In genomic region chr7:88001744-88002530, GRCh38 we compare ENCODE assay signal across 27 cellular contexts.
DNase-seq lines count a peak whose midpoint lies in the region; ATAC-seq, FAIRE-seq and TF ChIP-seq lines count a peak whose summit lies in the region.
"Had no signal": no experiment of that assay in that cellular context is flagged by ENCODE, and none has a peak within 500 bp of the region (broad histone marks: within the 10 kb centered on the region; RNA-seq: fewer than 3 reads in every experiment).

No MANE protein-coding gene starts in this region.

- no peak overlapping the region for H3K18ac ChIP-seq in H1 (ENCODE audit: extremely low read depth, low read length)

- no peak for TF ChIP-seq RAD21 in H1 (IDR thresholded peaks at IDR 0.05 in 1 of 2, conservative IDR thresholded peaks at IDR 0.05 in 1 of 2; ENCODE audit: low read depth in 2 of 2, low read length in 2 of 2)
- no peak for TF ChIP-seq RAD21 in HepG2 (CRISPR knock-in tag; IDR thresholded peaks at IDR 0.05)

- TF ChIP-seq CTCF in H1 (IDR thresholded peaks at IDR 0.05; ENCODE audit: control extremely low read depth in 1 of 3, insufficient read depth in 1 of 3, low read depth in 1 of 3, low read length in 3 of 3) (no peak), esophagus muscularis mucosa (IDR thresholded peaks at IDR 0.05) (no peak), HepG2 (CRISPR knock-in tag; IDR thresholded peaks at IDR 0.05) (no peak)

- H2AK5ac ChIP-seq in H1 (ENCODE audit: low read depth, low read length) = no peak overlapping the region

- CTCF ChIA-PET in H1 (lab: Charles Lee; ENCODE audit: partially characterized antibody) = interaction anchor here (1.0 to 1.3 kb wide), 4 partner anchors 9 to 109 kb away, joined by 3 to 5 read pairs (median 3); no protein-coding TSS in a partner anchor
- CTCF ChIA-PET in HepG2 (lab: Yijun Ruan, JAX; ENCODE audit: low intra/inter-chr PET ratio, low total read pairs) = no interaction called here

- no peaks in the 10 kb centered on the region for H3K4me1 ChIP-seq in GM23248 (ENCODE audit: insufficient read depth)
- peaks cover 0 to 8% (median under 1%) of the 10 kb centered on the region in 4 experiments; a peak in 3 of 7 replicates for H3K4me1 ChIP-seq in H1 (replicated peaks in 1 of 4; ENCODE audit: control insufficient read depth in 3 of 4, insufficient read depth in 4 of 4, low read length in 3 of 4)
- H3K4me1 ChIP-seq in esophagus muscularis mucosa = no peaks in the 10 kb centered on the region
- no peaks in the 10 kb centered on the region; the same call in 1 of the 2 replicates for H3K4me1 ChIP-seq in HepG2 (ENCODE audit: insufficient read depth, low read length)
- H3K4me1 ChIP-seq: tibial artery had no signal

- 49 to 52% methylated on average over 6 of the region's 6 CpGs for WGBS in GM23248 (ENCODE audit: low coverage in 1 of 2, low lambda C conversion rate in 2 of 2, missing lambda C conversion rate in 2 of 2), 2 experiments
- 82% methylated on average over 6 of the region's 6 CpGs; no CpG with 5 or more reads in 1 of the 2 experiments for WGBS in H1 (ENCODE audit: extremely low coverage in 1 of 2, insufficient coverage in 1 of 2, insufficient read length in 1 of 2, insufficient replicate concordance in 2 of 2, low coverage in 1 of 2, low lambda C conversion rate in 2 of 2, missing lambda C conversion rate in 1 of 2), 2 experiments
- WGBS in esophagus muscularis mucosa = 90% methylated on average over 6 of the region's 6 CpGs
- WGBS in HepG2 (ENCODE audit: low lambda C conversion rate) = 69% methylated on average over 6 of the region's 6 CpGs

- DNase-seq in AG20443 (ENCODE audit: low spot score) = peak; percentile 9
- DNase-seq in GM23248 = peak; percentile 36
- DNase-seq in H1 (ENCODE audit: low read depth in 1 of 2, low spot score in 2 of 2) = no peak
- DNase-seq in sciatic nerve (ENCODE audit: low spot score) = no peak
- DNase-seq in esophagus muscularis mucosa (ENCODE audit: extremely low spot score) = no peak
- DNase-seq in HepG2 (ENCODE audit: low spot score) = no peak
- DNase-seq: activated CD4-positive, alpha-beta T cell treated with anti-CD3 and anti-CD28 coated beads, Interleukin-2, amount 50 U/mL, for 4 hours; activated CD4-positive, CD25-positive, alpha-beta regulatory T cell; activated naive CD4-positive, alpha-beta T cell treated with anti-CD3 and anti-CD28 coated beads, Interleukin-2, amount 10 ng/mL, durations not matched to agents 7 days and 5 days; DMS79 treated with DMSO at 0.1 percent for 48 hours; effector memory CD4-positive, alpha-beta T cell; foreskin melanocyte; H7; naive B cell; NCI-H1092 treated with DMSO at 0.1 percent for 48 hours; NCI-H187; NCI-H526; NK-92 treated with Interleukin-12 subunit alpha and Interleukin-12 subunit beta, amount 100 ng/mL, for 24 hours; PC-3; SIG-M5; stimulated activated naive CD4-positive, alpha-beta T cell treated with Interleukin-2 at 50 U/mL for 16 hours; tibial artery had no signal

- no peak overlapping the region for H3K4ac ChIP-seq in H1 (replicated peaks; ENCODE audit: insufficient read length, low read depth, low read length)

- H3K4me2 ChIP-seq in GM23248 (ENCODE audit: unreplicated experiment) (no peak overlapping the region), H1 (ENCODE audit: insufficient read depth in 1 of 2, low read depth in 2 of 2, low read length in 2 of 2) (no peak overlapping the region; a peak in 1 of 4 replicates), HepG2 (ENCODE audit: low read depth, low read length) (no peak overlapping the region)

- no peaks in the 10 kb centered on the region for H3K79me1 ChIP-seq in H1 (ENCODE audit: low read depth, low read length)

- intact Hi-C loops in sciatic nerve (cut with DNase I) (no loop called here), esophagus muscularis mucosa (cut with DNase I) (no loop called here), HepG2 (cut with micrococcal nuclease; ENCODE audit: unreplicated experiment) (no loop called here)

- in situ Hi-C loops in GM23248 (cut with MboI) (no loop called here), HepG2 (cut with HindIII; ENCODE audit: extremely low pct_ligation_motif_present, low pct_unique_long_range_greater_than_20kb) (no loop called here)

- H3K9me3 ChIP-seq in GM23248 (ENCODE audit: low read depth) (no peaks in the 10 kb centered on the region), H1 (ENCODE audit: insufficient read depth in 2 of 2, low read depth in 1 of 2, low read length in 1 of 2) (no peaks in the 10 kb centered on the region), esophagus muscularis mucosa (no peaks in the 10 kb centered on the region), HepG2 (ENCODE audit: low read length) (no peaks in the 10 kb centered on the region)
- H3K9me3 ChIP-seq: neutrophil, tibial artery had no signal

- H3K36me3 ChIP-seq in GM23248 (ENCODE audit: low read depth) = no peaks in the 10 kb centered on the region
- no peaks in the 10 kb centered on the region for H3K36me3 ChIP-seq in H1 (ENCODE audit: control insufficient read depth in 2 of 4, insufficient read depth in 4 of 4, low read length in 3 of 4)
- H3K36me3 ChIP-seq in esophagus muscularis mucosa = no peaks in the 10 kb centered on the region
- H3K36me3 ChIP-seq in HepG2 (replicated peaks in 1 of 2; ENCODE audit: control insufficient read depth in 1 of 2, insufficient read depth in 2 of 2, low read length in 2 of 2) = no peaks in the 10 kb centered on the region
- H3K36me3 ChIP-seq: neutrophil, tibial artery had no signal

- TF ChIP-seq POLR2A in H1 (IDR thresholded peaks at IDR 0.05; ENCODE audit: control extremely low read depth in 1 of 2, low read depth in 2 of 2, low read length in 2 of 2) (no peak), esophagus muscularis mucosa (IDR thresholded peaks at IDR 0.05; ENCODE audit: low read depth) (no peak), HepG2 (IDR thresholded peaks at IDR 0.05; ENCODE audit: insufficient read depth in 1 of 2, low read depth in 2 of 2, low read length in 2 of 2) (no peak)

- H3K56ac ChIP-seq in H1 (replicated peaks; ENCODE audit: insufficient read length, low read depth, low read length) = no peak overlapping the region

- no peak overlapping the region for H3K9ac ChIP-seq in GM23248
- H3K9ac ChIP-seq in H1 (replicated peaks in 1 of 4; ENCODE audit: extremely low read depth in 1 of 4, low read depth in 3 of 4, low read length in 3 of 4) = no peak overlapping the region
- no peak overlapping the region for H3K9ac ChIP-seq in HepG2 (ENCODE audit: insufficient read depth, low read depth, low read length)

- POLR2A ChIA-PET in H1 (lab: Charles Lee; ENCODE audit: partially characterized antibody) = interaction anchor here (0.7 kb wide), 1 partner anchor 20 kb away, joined by 3 read pairs; no protein-coding TSS in a partner anchor
- POLR2A ChIA-PET in HepG2 (lab: Yijun Ruan, JAX) = no interaction called here

- no peak overlapping the region for H3K27ac ChIP-seq in GM23248
- no peak overlapping the region for H3K27ac ChIP-seq in H1 (ENCODE audit: low read depth, low read length)
- no peak overlapping the region for H3K27ac ChIP-seq in esophagus muscularis mucosa (replicated peaks in 1 of 4)
- no peak overlapping the region for H3K27ac ChIP-seq in HepG2 (ENCODE audit: extremely low read length, insufficient read depth, low read length)
- H3K27ac ChIP-seq: C4-2B, coronary artery, neutrophil, tibial artery had no signal

- H3K23me2 ChIP-seq in H1 (ENCODE audit: low read depth, low read length) = no peaks in the 10 kb centered on the region

- H3K9me2 ChIP-seq in GM23248 (ENCODE audit: insufficient read depth) = no peaks in the 10 kb centered on the region

- H3K23ac ChIP-seq in H1 (ENCODE audit: insufficient read length) = no peak overlapping the region

- H3K4me3 ChIP-seq in GM23248 = no peak overlapping the region
- no peak overlapping the region for H3K4me3 ChIP-seq in H1 (ENCODE audit: extremely low read depth in 1 of 4, insufficient read depth in 2 of 4, low read depth in 3 of 4, low read length in 4 of 4)
- no peak overlapping the region for H3K4me3 ChIP-seq in esophagus muscularis mucosa
- no peak overlapping the region for H3K4me3 ChIP-seq in HepG2 (replicated peaks in 1 of 3; ENCODE audit: insufficient read depth in 1 of 3, low read depth in 2 of 3, low read length in 3 of 3)
- H3K4me3 ChIP-seq: coronary artery, tibial artery had no signal

- H3F3A ChIP-seq in GM23248 (ENCODE audit: insufficient read depth) = no peaks in the 10 kb centered on the region

- no TSS peak for BruUV-seq in HepG2 (replicated peaks; lab: Mats Ljungman, UMichigan)

- H4K8ac ChIP-seq in H1 (ENCODE audit: extremely low read depth, insufficient read depth, low read length) = no peak overlapping the region

- no peak overlapping the region for H3K14ac ChIP-seq in H1 (ENCODE audit: insufficient read length)

- H2BK20ac ChIP-seq in H1 (ENCODE audit: low read length) = no peak overlapping the region

- H3K79me2 ChIP-seq in GM23248 (ENCODE audit: insufficient read depth) (no peaks in the 10 kb centered on the region), H1 (ENCODE audit: control insufficient read depth in 1 of 2, insufficient read depth in 2 of 2, low read length in 2 of 2) (no peaks in the 10 kb centered on the region), HepG2 (ENCODE audit: insufficient read depth, low read length) (no peaks in the 10 kb centered on the region)

- TF ChIP-seq EP300 in H1 (IDR thresholded peaks at IDR 0.05; ENCODE audit: borderline replicate concordance in 1 of 2, low read depth in 2 of 2, low read length in 2 of 2) (no peak), esophagus muscularis mucosa (IDR thresholded peaks at IDR 0.05) (no peak), HepG2 (IDR thresholded peaks at IDR 0.05; ENCODE audit: low read depth in 2 of 2, low read length in 2 of 2) (no peak), HepG2 (CRISPR knock-in tag; IDR thresholded peaks at IDR 0.05; ENCODE audit: borderline replicate concordance) (no peak)

- no peak overlapping the region for H2BK5ac ChIP-seq in H1 (ENCODE audit: low read depth, low read length)

- no peak overlapping the region for H4K91ac ChIP-seq in H1 (replicated peaks; ENCODE audit: insufficient read length, low read length)

- H2AFZ ChIP-seq in GM23248 (no peak overlapping the region), H1 (ENCODE audit: low read length) (no peak overlapping the region), HepG2 (ENCODE audit: low read length) (no peak overlapping the region)

- no peak overlapping the region for H2BK12ac ChIP-seq in H1 (ENCODE audit: low read depth, low read length)

- H2BK120ac ChIP-seq in H1 (replicated peaks; ENCODE audit: low read depth, low read length) = no peak overlapping the region

- FAIRE-seq in H1 (lab: Jason Lieb, UNC) (peak; percentile 28), HepG2 (lab: Jason Lieb, UNC) (no peak)
- FAIRE-seq: GM12892 had no signal

- ATAC-seq in sciatic nerve (peak; percentile 78), HG02970 (IDR thresholded peaks at IDR 0.05; ENCODE audit: low FRiP score, unreplicated experiment) (no peak), HepG2 (no peak)
- ATAC-seq: PC-3 had no signal

- H2BK15ac ChIP-seq in H1 (ENCODE audit: low read length) = no peak overlapping the region

- no peak overlapping the region for H4K5ac ChIP-seq in H1 (ENCODE audit: insufficient read length, low read depth, low read length)

- H3K27me3 ChIP-seq in GM23248 (replicated peaks; ENCODE audit: insufficient read depth) (no peaks in the 10 kb centered on the region), H1 (replicated peaks in 1 of 4; ENCODE audit: control insufficient read depth in 3 of 4, extremely low read depth in 1 of 4, insufficient read depth in 3 of 4, low read length in 3 of 4) (no peaks in the 10 kb centered on the region), esophagus muscularis mucosa (no peaks in the 10 kb centered on the region), HepG2 (ENCODE audit: control insufficient read depth in 1 of 2, insufficient read depth in 2 of 2, low read length in 2 of 2) (no peaks in the 10 kb centered on the region)
- H3K27me3 ChIP-seq: neutrophil, tibial artery had no signal

- H4K20me1 ChIP-seq in GM23248 (ENCODE audit: insufficient read depth) (no peaks in the 10 kb centered on the region), H1 (replicated peaks in 1 of 2; ENCODE audit: control insufficient read depth in 1 of 2, insufficient read depth in 2 of 2, low read length in 2 of 2) (no peaks in the 10 kb centered on the region), HepG2 (ENCODE audit: insufficient read depth, low read length) (no peaks in the 10 kb centered on the region)

Comparison
In these comparisons a context has a peak if more than half of its experiments do, and no peak if none do; other contexts are left out.
1. DNase-seq: peak in AG20443 (single experiment) and GM23248 (single experiment); none in H1 (0 of 2), sciatic nerve (single experiment), esophagus muscularis mucosa (single experiment) and HepG2 (single experiment).